In the genomic region with DNA sequence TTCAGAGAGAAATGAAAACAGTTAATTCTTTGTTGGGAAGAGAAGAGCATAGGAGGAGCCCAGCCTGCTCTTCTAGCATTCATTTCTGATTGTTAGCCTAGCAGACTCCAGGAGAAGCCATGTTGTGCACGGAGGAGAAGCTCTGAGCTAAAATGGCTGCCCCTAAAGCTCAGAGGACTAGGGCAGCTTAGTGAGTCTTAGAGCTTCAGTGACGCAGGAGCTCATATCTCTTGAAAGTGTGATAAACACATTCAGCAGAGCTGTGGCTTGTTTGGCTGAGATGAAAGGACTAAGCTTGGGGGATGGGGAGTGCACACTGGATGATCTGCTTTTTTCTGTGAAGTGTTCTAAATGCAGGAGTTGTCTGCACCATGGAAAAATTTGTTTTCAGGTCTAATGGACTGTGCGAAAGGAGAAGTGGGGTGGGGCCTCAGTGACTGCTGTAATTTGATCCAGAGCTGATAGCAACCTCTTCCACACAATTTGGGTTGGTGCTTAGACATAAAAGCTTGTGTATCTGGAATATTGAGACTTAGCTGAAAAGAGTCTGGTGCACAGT, we compare ENCODE assay signal across 2 cellular contexts.
A peak's percentile ranks its signal among the peaks of the same experiment; 100 is the strongest.
TF ChIP-seq lines count a peak whose summit lies in the region.

No MANE protein-coding gene starts in this region.

TF ChIP-seq in A549, 52 proteins besides CTCF, POLR2A, EP300 and RAD21 (continued from another document):
- TF ChIP-seq ZFP36 (IDR thresholded peaks at IDR 0.05; ENCODE audit: borderline replicate concordance, partially characterized antibody) = no peak
- TF ChIP-seq KDM1A (IDR thresholded peaks at IDR 0.05; ENCODE audit: low read depth) = no peak
- no peak for TF ChIP-seq ESRRA (IDR thresholded peaks at IDR 0.05; ENCODE audit: borderline replicate concordance, low read length)
- no peak for TF ChIP-seq CEBPB (IDR thresholded peaks at IDR 0.05)
- no peak for TF ChIP-seq MAFK (IDR thresholded peaks at IDR 0.05; ENCODE audit: partially characterized antibody)
- no peak for TF ChIP-seq TFCP2L1 (CRISPR knock-in tag; IDR thresholded peaks at IDR 0.05)
- no peak for TF ChIP-seq ZSCAN20 (CRISPR knock-in tag; IDR thresholded peaks at IDR 0.05)
- no peak for TF ChIP-seq HOXA7 (CRISPR knock-in tag; IDR thresholded peaks at IDR 0.05)
- no peak for TF ChIP-seq USF2 (IDR thresholded peaks at IDR 0.05)
- TF ChIP-seq RFX5 (IDR thresholded peaks at IDR 0.05) = no peak

TF ChIP-seq in HCT116, 20 proteins besides CTCF, POLR2A, EP300 and RAD21 (continued from another document):
- TF ChIP-seq, protein P1, sequence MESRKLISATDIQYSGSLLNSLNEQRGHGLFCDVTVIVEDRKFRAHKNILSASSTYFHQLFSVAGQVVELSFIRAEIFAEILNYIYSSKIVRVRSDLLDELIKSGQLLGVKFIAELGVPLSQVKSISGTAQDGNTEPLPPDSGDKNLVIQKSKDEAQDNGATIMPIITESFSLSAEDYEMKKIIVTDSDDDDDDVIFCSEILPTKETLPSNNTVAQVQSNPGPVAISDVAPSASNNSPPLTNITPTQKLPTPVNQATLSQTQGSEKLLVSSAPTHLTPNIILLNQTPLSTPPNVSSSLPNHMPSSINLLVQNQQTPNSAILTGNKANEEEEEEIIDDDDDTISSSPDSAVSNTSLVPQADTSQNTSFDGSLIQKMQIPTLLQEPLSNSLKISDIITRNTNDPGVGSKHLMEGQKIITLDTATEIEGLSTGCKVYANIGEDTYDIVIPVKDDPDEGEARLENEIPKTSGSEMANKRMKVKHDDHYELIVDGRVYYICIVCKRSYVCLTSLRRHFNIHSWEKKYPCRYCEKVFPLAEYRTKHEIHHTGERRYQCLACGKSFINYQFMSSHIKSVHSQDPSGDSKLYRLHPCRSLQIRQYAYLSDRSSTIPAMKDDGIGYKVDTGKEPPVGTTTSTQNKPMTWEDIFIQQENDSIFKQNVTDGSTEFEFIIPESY (IDR thresholded peaks at IDR 0.05; ENCODE audit: extremely low read depth, insufficient replicate concordance, low read length) = no peak
- TF ChIP-seq CBX3 (IDR thresholded peaks at IDR 0.05; ENCODE audit: low read depth) (no peak; the same call in 1 of the 2 replicates), FOSL1 (IDR thresholded peaks at IDR 0.05; ENCODE audit: low read depth) (no peak), SIN3A (IDR thresholded peaks at IDR 0.05; ENCODE audit: low read depth) (no peak), EZH2 (IDR thresholded peaks at IDR 0.05) (no peak), ZFX (IDR thresholded peaks at IDR 0.05) (no peak), TCF7L2 (IDR thresholded peaks at IDR 0.05; ENCODE audit: borderline replicate concordance, extremely low read depth, insufficient read depth, insufficient read length) (peak; percentile 28), SRF (IDR thresholded peaks at IDR 0.05; ENCODE audit: low read depth) (no peak), REST (IDR thresholded peaks at IDR 0.05; ENCODE audit: low read depth) (no peak), EGR1 (IDR thresholded peaks at IDR 0.05; ENCODE audit: low read depth) (peak; percentile 52; the same call in 1 of the 2 replicates)
